Comparison of ENCODE assay signal across 8 cellular contexts in genomic region chr18:63831080-63831788, GRCh38. TPM values are rescaled to one million over a fixed set of nuclear protein-coding genes. Genes with fewer than 3 reads are reported as not detected.
A peak's percentile ranks its signal among the peaks of the same experiment; 100 is the strongest.
DNase-seq lines count a peak whose midpoint lies in the region; ATAC-seq and TF ChIP-seq lines count a peak whose summit lies in the region.

No MANE protein-coding gene starts in this region.

- POLR2A ChIA-PET in activated CD8-positive, alpha-beta T cell treated with anti-CD3 and anti-CD28 coated beads for 36 hours (lab: Charles Lee): no interaction called here

- H3K27me3 Mint-ChIP-seq in activated CD8-positive, alpha-beta T cell treated with anti-CD3 and anti-CD28 coated beads for 36 hours: peaks cover 17% of the 10 kb centered on the region

- CTCF ChIA-PET in activated CD8-positive, alpha-beta T cell treated with anti-CD3 and anti-CD28 coated beads for 36 hours (lab: Charles Lee): interaction anchor here (0.8 to 1.4 kb wide), 3 partner anchors 8 to 313 kb away, joined by 3 read pairs; no protein-coding TSS in a partner anchor

- no peak overlapping the region for H3K4me3 Mint-ChIP-seq in activated CD8-positive, alpha-beta T cell treated with anti-CD3 and anti-CD28 coated beads for 36 hours

- H3K4me1 Mint-ChIP-seq in activated CD8-positive, alpha-beta T cell treated with anti-CD3 and anti-CD28 coated beads for 36 hours (ENCODE audit: low read depth): peaks cover 6% of the 10 kb centered on the region

- intact Hi-C loops in activated CD8-positive, alpha-beta T cell treated with anti-CD3 and anti-CD28 coated beads for 36 hours (cut with micrococcal nuclease): no loop called here

- TF ChIP-seq CTCF in AG10803 (conservative IDR thresholded peaks at IDR 0.05; ENCODE audit: low read length): no peak
- no peak for TF ChIP-seq CTCF in activated CD8-positive, alpha-beta T cell treated with anti-CD3 and anti-CD28 coated beads for 36 hours (IDR thresholded peaks at IDR 0.05)

- peak; percentile 68 for DNase-seq in AG10803 (ENCODE audit: low read depth)
- peak; percentile 7 for DNase-seq in activated CD8-positive, alpha-beta T cell treated with anti-CD3 and anti-CD28 coated beads for 36 hours
- DNase-seq in NCI-H510A (lab: John Stamatoyannopoulos, UW): no peak
- no peak for DNase-seq in 8988T
- no peak for DNase-seq in T1000 (lab: John Stamatoyannopoulos, UW)
- DNase-seq in cerebellar cortex (ENCODE audit: low spot score): no peak

- H3K4me3 ChIP-seq in AG10803 (ENCODE audit: low read length): no peak overlapping the region

- H3K9me3 Mint-ChIP-seq in activated CD8-positive, alpha-beta T cell treated with anti-CD3 and anti-CD28 coated beads for 36 hours: no peaks in the 10 kb centered on the region

- H3K27ac Mint-ChIP-seq in activated CD8-positive, alpha-beta T cell treated with anti-CD3 and anti-CD28 coated beads for 36 hours: no peak overlapping the region

- H3K36me3 Mint-ChIP-seq in activated CD8-positive, alpha-beta T cell treated with anti-CD3 and anti-CD28 coated beads for 36 hours (ENCODE audit: low read depth): no peaks in the 10 kb centered on the region

- ATAC-seq in GM19463 (IDR thresholded peaks at IDR 0.05; ENCODE audit: unreplicated experiment): peak; percentile 84
- ATAC-seq in HG03432 (IDR thresholded peaks at IDR 0.05; ENCODE audit: unreplicated experiment): peak; percentile 92
- peak; percentile 37 for ATAC-seq in activated CD8-positive, alpha-beta T cell treated with anti-CD3 and anti-CD28 coated beads for 36 hours

RNA-seq across cellular contexts. Expression of gene SERPINB7, which starts 56.0 kb away (rescaled TPM):
- total RNA-seq in activated CD8-positive, alpha-beta T cell treated with anti-CD3 and anti-CD28 coated beads for 36 hours: not detected

RNA-seq across cellular contexts. Expression of gene SERPINB2, which starts 56.3 kb away (rescaled TPM):
- not detected for total RNA-seq in activated CD8-positive, alpha-beta T cell treated with anti-CD3 and anti-CD28 coated beads for 36 hours

Comparison
In these comparisons a context has a peak if more than half of its experiments do, and no peak if none do; other contexts are left out.
1. DNase-seq: peak in AG10803 (single experiment) and activated CD8-positive, alpha-beta T cell treated with anti-CD3 and anti-CD28 coated beads for 36 hours (single experiment); none in NCI-H510A (single experiment), 8988T (single experiment), T1000 (single experiment) and cerebellar cortex (single experiment).
2. ATAC-seq: peak in every context shown above with its lines; median percentile 92 in HG03432; 84 in GM19463; 37 in activated CD8-positive, alpha-beta T cell treated with anti-CD3 and anti-CD28 coated beads for 36 hours.